In the genomic region with DNA sequence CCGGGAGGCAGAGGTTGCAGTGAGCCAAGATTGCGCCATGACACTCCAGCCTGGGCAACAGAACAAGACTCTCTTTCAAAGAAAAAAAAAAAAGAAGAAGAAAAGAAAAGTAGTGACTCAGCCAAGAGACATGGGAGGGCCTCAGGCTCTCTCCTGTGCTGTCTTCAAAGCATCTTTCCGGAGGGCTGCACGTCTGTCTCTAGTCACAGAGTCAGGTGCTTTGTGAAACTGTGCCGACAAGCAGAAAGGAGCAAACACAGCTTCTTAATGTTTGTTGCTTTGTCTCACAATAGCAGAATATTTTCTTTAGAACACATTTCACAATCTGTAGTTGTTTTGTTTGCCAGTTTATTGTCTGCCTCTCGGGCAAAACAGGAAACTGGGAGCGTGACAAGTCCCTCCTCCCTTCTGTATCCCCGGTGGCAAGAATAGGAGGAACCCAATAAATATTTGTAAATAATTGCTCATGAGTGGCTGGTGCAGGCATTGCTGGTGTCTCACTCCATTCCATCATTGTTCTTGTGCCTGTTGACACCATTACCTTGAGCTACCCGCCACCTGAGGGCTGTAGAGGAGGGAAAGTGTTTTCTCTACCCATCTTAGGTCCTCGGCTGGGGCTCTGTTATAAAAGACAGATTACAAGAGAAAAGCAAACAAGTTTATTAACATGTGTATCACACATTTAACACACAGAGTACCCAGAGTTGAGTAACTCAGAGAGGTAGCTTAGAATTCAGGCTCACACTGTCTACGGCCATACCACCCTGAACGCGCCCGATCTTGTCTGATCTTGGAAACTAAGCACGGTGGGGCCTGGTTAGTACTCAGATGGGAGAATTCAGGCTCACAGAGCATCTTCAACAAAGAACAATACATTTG, we compare ENCODE assay signal across 13 cellular contexts. TPM values are rescaled to one million over a fixed set of nuclear protein-coding genes. Genes with fewer than 3 reads are reported as not detected.
A peak's percentile ranks its signal among the peaks of the same experiment; 100 is the strongest.
DNase-seq lines count a peak whose midpoint lies in the region; FAIRE-seq and TF ChIP-seq lines count a peak whose summit lies in the region.
"Had no signal": no experiment of that assay in that cellular context is flagged by ENCODE, and none has a peak within 500 bp of the region (broad histone marks: within the 10 kb centered on the region; RNA-seq: fewer than 3 reads in every experiment).

No MANE protein-coding gene starts in this region.

- H3K27ac ChIP-seq in C4-2B (peak overlapping the region; percentile 47), keratinocyte (ENCODE audit: control insufficient read depth, insufficient read depth, low read length) (peak overlapping the region; percentile 64)
- H3K27ac ChIP-seq: thoracic aorta had no signal

- H3K9me3 ChIP-seq in keratinocyte (ENCODE audit: control insufficient read depth, low read depth, low read length): no peaks in the 10 kb centered on the region
- H3K9me3 ChIP-seq: thoracic aorta had no signal

- no peak overlapping the region; the same call in 1 of the 2 replicates for H3K27ac Mint-ChIP-seq in HFFc6
- H3K27ac Mint-ChIP-seq in activated CD4-positive, alpha-beta memory T cell treated with anti-CD3 and anti-CD28 coated beads for 36 hours: no peak overlapping the region

- no peaks in the 10 kb centered on the region for H3K36me3 Mint-ChIP-seq in HFFc6 (ENCODE audit: low read depth)
- no peaks in the 10 kb centered on the region for H3K36me3 Mint-ChIP-seq in activated CD4-positive, alpha-beta memory T cell treated with anti-CD3 and anti-CD28 coated beads for 36 hours

- DNase-seq in HFFc6: peak; percentile 52
- DNase-seq in activated CD4-positive, alpha-beta memory T cell treated with anti-CD3 and anti-CD28 coated beads for 36 hours: peak; percentile 29
- DNase-seq in keratinocyte (ENCODE audit: low read depth, low spot score): no peak
- no peak for DNase-seq in RCC 7860 (ENCODE audit: low spot score)
- DNase-seq in stimulated activated CD8-positive, alpha-beta memory T cell treated with anti-CD3 and anti-CD28 coated beads, Interleukin-4, amount 100 ng/mL, for 48 hours: no peak
- no peak for DNase-seq in OCI-M1 (lab: John Stamatoyannopoulos, UW)
- no peak for DNase-seq in GM12892 (ENCODE audit: insufficient read length)
- DNase-seq: NCI-H526; stimulated activated CD4-positive, alpha-beta T cell treated with anti-CD3 and anti-CD28 coated beads, Interleukin-12 subunit alpha, Interleukin-12 subunit beta, amount 100 ng/mL, for 4 hours had no signal

- H3K9me1 ChIP-seq in keratinocyte (ENCODE audit: control insufficient read depth, extremely low read depth, insufficient read depth, low read length): no peaks in the 10 kb centered on the region

- no peaks in the 10 kb centered on the region for H3K36me3 ChIP-seq in keratinocyte (ENCODE audit: control insufficient read depth in 2 of 2, extremely low read depth in 1 of 2, insufficient read depth in 2 of 2, low read length in 2 of 2)
- H3K36me3 ChIP-seq: thoracic aorta had no signal

- no peaks in the 10 kb centered on the region for H3K27me3 ChIP-seq in keratinocyte (ENCODE audit: control insufficient read depth, extremely low read depth, insufficient read depth, low read length)

- H3K4me3 Mint-ChIP-seq in HFFc6: peak overlapping the region; percentile 32; the same call in 1 of the 2 replicates
- H3K4me3 Mint-ChIP-seq in activated CD4-positive, alpha-beta memory T cell treated with anti-CD3 and anti-CD28 coated beads for 36 hours: no peak overlapping the region

- peaks cover 22% of the 10 kb centered on the region for H3K4me1 ChIP-seq in keratinocyte (ENCODE audit: control insufficient read depth, extremely low read depth, insufficient read depth, low read length)

- peaks cover 8% of the 10 kb centered on the region for H3K4me1 Mint-ChIP-seq in HFFc6 (ENCODE audit: low read depth)
- H3K4me1 Mint-ChIP-seq in activated CD4-positive, alpha-beta memory T cell treated with anti-CD3 and anti-CD28 coated beads for 36 hours (ENCODE audit: low read depth): peaks cover 11% of the 10 kb centered on the region

- FAIRE-seq in keratinocyte (lab: Jason Lieb, UNC): peak; percentile 98
- no peak for FAIRE-seq in RCC 7860 (lab: Jason Lieb, UNC)
- no peak for FAIRE-seq in GM12892 (lab: Jason Lieb, UNC)

- no peaks in the 10 kb centered on the region for H3K9me3 Mint-ChIP-seq in HFFc6
- no peaks in the 10 kb centered on the region for H3K9me3 Mint-ChIP-seq in activated CD4-positive, alpha-beta memory T cell treated with anti-CD3 and anti-CD28 coated beads for 36 hours

- peak overlapping the region in 2 of 3 experiments; percentile 22 to 57 for H3K4me3 ChIP-seq in keratinocyte (ENCODE audit: control insufficient read depth in 2 of 3, extremely low read depth in 1 of 3, insufficient read depth in 2 of 3, low read depth in 1 of 3, low read length in 3 of 3)
- H3K4me3 ChIP-seq: thoracic aorta had no signal

- TF ChIP-seq CTCF in C4-2B (conservative IDR thresholded peaks at IDR 0.05) (no peak), HFFc6 (IDR thresholded peaks at IDR 0.05) (no peak), keratinocyte (optimal IDR thresholded peaks at IDR 0.05 in 1 of 3, IDR thresholded peaks at IDR 0.05 in 1 of 3, conservative IDR thresholded peaks at IDR 0.05 in 1 of 3; ENCODE audit: extremely low read depth in 1 of 3, insufficient read depth in 2 of 3, low read length in 3 of 3) (no peak)

- TF ChIP-seq POLR2A in GM12892 (IDR thresholded peaks at IDR 0.05; ENCODE audit: low read depth, low read length): no peak

- intact Hi-C loops in activated CD4-positive, alpha-beta memory T cell treated with anti-CD3 and anti-CD28 coated beads for 36 hours (cut with micrococcal nuclease): no loop called here

- H3K4me2 ChIP-seq in keratinocyte (ENCODE audit: control insufficient read depth, extremely low read depth, insufficient read depth, low read depth, low read length): peak overlapping the region; percentile 83

- H4K20me1 ChIP-seq in keratinocyte (ENCODE audit: control insufficient read depth, extremely low read depth, insufficient read depth, low read length): no peaks in the 10 kb centered on the region

- POLR2A ChIA-PET in activated CD4-positive, alpha-beta memory T cell treated with anti-CD3 and anti-CD28 coated beads for 36 hours (lab: Charles Lee): interaction anchor here (0.6 to 1.2 kb wide), 2 partner anchors 10 to 722 kb away, joined by 3 read pairs; no protein-coding TSS in a partner anchor

- no peaks in the 10 kb centered on the region for H3K79me2 ChIP-seq in keratinocyte (ENCODE audit: control insufficient read depth, insufficient read depth, low read length)

- CTCF ChIA-PET in activated CD4-positive, alpha-beta memory T cell treated with anti-CD3 and anti-CD28 coated beads for 36 hours (lab: Charles Lee): interaction anchor here (1.0 to 1.8 kb wide), 2 partner anchors 22 to 84 kb away, joined by 4 to 7 read pairs; no protein-coding TSS in a partner anchor

- dilution Hi-C loops in keratinocyte (cut with MboI; ENCODE audit: extremely low pct_ligation_motif_present, low sequenced_read_pairs): no loop called here

- H3K9ac ChIP-seq in keratinocyte (ENCODE audit: control insufficient read depth, extremely low read depth, insufficient read depth, low read length): peak overlapping the region; percentile 39

- H3K27me3 Mint-ChIP-seq in HFFc6 (ENCODE audit: insufficient read depth): peaks cover 21% of the 10 kb centered on the region
- peaks cover 2% of the 10 kb centered on the region for H3K27me3 Mint-ChIP-seq in activated CD4-positive, alpha-beta memory T cell treated with anti-CD3 and anti-CD28 coated beads for 36 hours

- H2AFZ ChIP-seq in keratinocyte (ENCODE audit: control insufficient read depth, low read length): peak overlapping the region; percentile 63

RNA-seq across cellular contexts. Expression of gene GAST, which starts 5.5 kb away (rescaled TPM):
- total RNA-seq in HFFc6 (2021; fragmentation: NEBNext Ultra II Directional; extraction: Animal tissue kit (Norgen Biotek cat#: 25700)): not detected
- total RNA-seq in activated CD4-positive, alpha-beta memory T cell treated with anti-CD3 and anti-CD28 coated beads for 36 hours: not detected
- polyA plus RNA-seq in keratinocyte: 0.40 to 4.8 TPM (median 0.87 TPM) in 3 replicates
- 4.0 TPM for polyA plus RNA-seq in keratinocyte (2011; ENCODE audit: low read depth)
- polyA plus RNA-seq in keratinocyte (2011; cell fraction: cytosol; rRNA removed): 2.4 and 3.9 TPM in 2 replicates
- 1.4 and 2.1 TPM in 2 replicates for polyA plus RNA-seq in keratinocyte (2011; cell fraction: nucleus; rRNA removed)
- 2.0 and 15.0 TPM in 2 replicates for polyA plus RNA-seq in keratinocyte (2012; ENCODE audit: low replicate concordance)
- 0.76 TPM in 1 of 3 replicates, not detected in the others for polyA minus RNA-seq in keratinocyte
- polyA minus RNA-seq in keratinocyte (2011; cell fraction: cytosol; rRNA and poly(A)+ RNA removed): not detected
- polyA minus RNA-seq in keratinocyte (2011; cell fraction: nucleus; rRNA and poly(A)+ RNA removed): not detected in 2 replicates
- polyA plus RNA-seq in GM12892 (2012; ENCODE audit: missing spikeins): not detected
- total RNA-seq: activated CD8-positive, alpha-beta memory T cell treated with anti-CD3 and anti-CD28 coated beads for 36 hours; liver; thoracic aorta had no signal
- polyA plus RNA-seq: liver had no signal

RNA-seq across cellular contexts. Expression of gene HAP1, which starts 16.8 kb away (rescaled TPM):
- under 1 TPM in 2 of 6 experiments, not detected in 4; 0.09 to 0.12 TPM for total RNA-seq in HFFc6 (2021; fragmentation: NEBNext Ultra II Directional; extraction: Animal tissue kit (Norgen Biotek cat#: 25700))
- total RNA-seq in activated CD4-positive, alpha-beta memory T cell treated with anti-CD3 and anti-CD28 coated beads for 36 hours: not detected
- 0.95 to 2.3 TPM (median 1.6 TPM) in 3 replicates for polyA plus RNA-seq in keratinocyte
- polyA plus RNA-seq in keratinocyte (2011; ENCODE audit: low read depth): 5.9 TPM
- 0.95 and 1.3 TPM in 2 replicates for polyA plus RNA-seq in keratinocyte (2011; cell fraction: cytosol; rRNA removed)
- polyA plus RNA-seq in keratinocyte (2011; cell fraction: nucleus; rRNA removed): 11.3 and 11.7 TPM in 2 replicates
- polyA plus RNA-seq in keratinocyte (2012; ENCODE audit: low replicate concordance): 1.2 and 8.8 TPM in 2 replicates
- 0.66 to 1.2 TPM (median 0.80 TPM) in 3 replicates for polyA minus RNA-seq in keratinocyte
- polyA minus RNA-seq in keratinocyte (2011; cell fraction: cytosol; rRNA and poly(A)+ RNA removed): not detected
- 1.3 and 1.8 TPM in 2 replicates for polyA minus RNA-seq in keratinocyte (2011; cell fraction: nucleus; rRNA and poly(A)+ RNA removed)
- not detected for polyA plus RNA-seq in GM12892 (2012; ENCODE audit: missing spikeins)

RNA-seq across cellular contexts. Expression of gene EIF1, which starts 29.0 kb away (rescaled TPM):
- 100 to 1,000 TPM; 723 to 810 (median 781) TPM for total RNA-seq in HFFc6 (2021; fragmentation: NEBNext Ultra II Directional; extraction: Animal tissue kit (Norgen Biotek cat#: 25700))
- total RNA-seq in activated CD4-positive, alpha-beta memory T cell treated with anti-CD3 and anti-CD28 coated beads for 36 hours: 1,000 to 10,000 TPM; 1,052 to 1,072 TPM
- 236 to 308 TPM (median 272 TPM) in 3 replicates for polyA plus RNA-seq in keratinocyte
- 1,255 TPM for polyA plus RNA-seq in keratinocyte (2011; ENCODE audit: low read depth)
- polyA plus RNA-seq in keratinocyte (2011; cell fraction: cytosol; rRNA removed): 367 and 580 TPM in 2 replicates
- 378 and 447 TPM in 2 replicates for polyA plus RNA-seq in keratinocyte (2011; cell fraction: nucleus; rRNA removed)
- polyA plus RNA-seq in keratinocyte (2012; ENCODE audit: low replicate concordance): 695 and 2,008 TPM in 2 replicates
- 71.7 to 141 TPM (median 108 TPM) in 3 replicates for polyA minus RNA-seq in keratinocyte
- 100 TPM for polyA minus RNA-seq in keratinocyte (2011; cell fraction: cytosol; rRNA and poly(A)+ RNA removed)
- 71.1 and 103 TPM in 2 replicates for polyA minus RNA-seq in keratinocyte (2011; cell fraction: nucleus; rRNA and poly(A)+ RNA removed)
- polyA plus RNA-seq in GM12892 (2012; ENCODE audit: missing spikeins): 660 TPM

Comparison
In these comparisons a context has a peak if more than half of its experiments do, and no peak if none do; other contexts are left out.
1. DNase-seq: peak in HFFc6 (single experiment) and activated CD4-positive, alpha-beta memory T cell treated with anti-CD3 and anti-CD28 coated beads for 36 hours (single experiment); none in keratinocyte (single experiment), RCC 7860 (single experiment), stimulated activated CD8-positive, alpha-beta memory T cell treated with anti-CD3 and anti-CD28 coated beads, Interleukin-4, amount 100 ng/mL, for 48 hours (single experiment), OCI-M1 (single experiment) and GM12892 (single experiment).